In the genomic region with DNA sequence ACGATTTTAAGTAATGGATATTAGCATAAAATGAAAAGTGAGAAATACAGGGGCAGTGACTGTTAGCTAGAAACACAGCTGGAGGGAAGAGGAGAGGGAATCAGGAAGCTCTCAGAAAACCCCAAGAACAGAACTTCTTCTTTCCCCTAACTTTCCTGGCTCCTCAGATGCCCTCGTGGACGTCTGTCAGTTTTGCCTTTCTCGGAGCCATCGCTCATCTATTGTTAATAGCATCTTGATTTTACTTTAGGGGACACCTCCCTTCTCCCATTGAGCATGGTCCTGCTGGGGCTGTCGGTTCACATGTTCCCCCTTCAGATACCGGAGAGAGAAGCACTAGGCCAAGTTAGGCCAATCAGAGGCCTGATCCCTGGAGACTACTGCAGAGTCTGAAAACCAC, we compare ENCODE assay signal across 12 cellular contexts. TPM values are rescaled to one million over a fixed set of nuclear protein-coding genes. Genes with fewer than 3 reads are reported as not detected.
A peak's percentile ranks its signal among the peaks of the same experiment; 100 is the strongest.
DNase-seq lines count a peak whose midpoint lies in the region; ATAC-seq and TF ChIP-seq lines count a peak whose summit lies in the region.
"Had no signal": no experiment of that assay in that cellular context is flagged by ENCODE, and none has a peak within 500 bp of the region (broad histone marks: within the 10 kb centered on the region; RNA-seq: fewer than 3 reads in every experiment).

No MANE protein-coding gene starts in this region.

- H3K27ac ChIP-seq in HCT116 (ENCODE audit: low read depth, low read length): no peak overlapping the region

- intact Hi-C loops in CD14-positive monocyte (cut with micrococcal nuclease): loop anchor here in 1 of 2 donors (1.0 kb wide), 1 partner anchor 79 kb away; no protein-coding TSS in a partner anchor
- intact Hi-C loops in HCT116 (cut with micrococcal nuclease): loop anchor here (1.0 kb wide), 1 partner anchor 79 kb away; no protein-coding TSS in a partner anchor
- intact Hi-C loops in lower leg skin (cut with DNase I; ENCODE audit: low total_unique reads): loop anchor here (5.0 kb wide), 1 partner anchor 80 kb away; no protein-coding TSS in a partner anchor

- 76 to 78% methylated on average over 7 of the region's 7 CpGs for WGBS in lower leg skin, 2 donors

- H4K20me1 ChIP-seq in HCT116 (ENCODE audit: insufficient read depth): no peaks in the 10 kb centered on the region

- no peaks in the 10 kb centered on the region for H3K9me3 ChIP-seq in HCT116 (ENCODE audit: control insufficient read depth in 1 of 2, insufficient read depth in 1 of 2, low read depth in 1 of 2, low read length in 2 of 2)
- H3K9me3 ChIP-seq: mucosa of descending colon, upper lobe of left lung had no signal

- H3K4me1 Mint-ChIP-seq in CD14-positive monocyte: peaks cover 42% of the 10 kb centered on the region
- peaks cover 44% of the 10 kb centered on the region for H3K4me1 Mint-ChIP-seq in memory B cell
- peaks cover 27% of the 10 kb centered on the region for H3K4me1 Mint-ChIP-seq in activated T-cell treated with anti-CD3 and anti-CD28 coated beads, Interleukin-2, amount 50 U/mL, for 4 hours (ENCODE audit: low read depth)

- peak overlapping the region; percentile 66 to 72 for H3K4me3 Mint-ChIP-seq in CD14-positive monocyte
- H3K4me3 Mint-ChIP-seq in memory B cell: peak overlapping the region; percentile 44
- no peak overlapping the region for H3K4me3 Mint-ChIP-seq in activated T-cell treated with anti-CD3 and anti-CD28 coated beads, Interleukin-2, amount 50 U/mL, for 4 hours

- H3K4me3 ChIP-seq in HCT116 (replicated peaks in 1 of 2; ENCODE audit: low read depth in 1 of 2, low read length in 2 of 2) (no peak overlapping the region), lower leg skin (ENCODE audit: low read depth, poor library complexity, severe bottlenecking) (no peak overlapping the region)
- H3K4me3 ChIP-seq: mucosa of descending colon had no signal

- no peaks in the 10 kb centered on the region for H3K36me3 ChIP-seq in HCT116 (ENCODE audit: control insufficient read depth in 1 of 2, insufficient read depth in 2 of 2, low read length in 2 of 2)
- H3K36me3 ChIP-seq: upper lobe of left lung had no signal

- POLR2A ChIA-PET in HCT116 (lab: Charles Lee): no interaction called here

- H3K4me2 ChIP-seq in HCT116 (ENCODE audit: low read length): no peak overlapping the region

- H3K79me2 ChIP-seq in HCT116 (ENCODE audit: insufficient read depth, low read length): no peaks in the 10 kb centered on the region

- no peak for DNase-seq in CD14-positive monocyte (ENCODE audit: low spot score)
- no peak for DNase-seq in HCT116 (ENCODE audit: low read depth, low spot score)
- peak; percentile 27 for DNase-seq in SKM-1 (lab: John Stamatoyannopoulos, UW; ENCODE audit: unreplicated experiment)
- DNase-seq in memory B cell (ENCODE audit: low spot score in 2 of 2): no peak
- DNase-seq in NCI-H2196 (lab: John Stamatoyannopoulos, UW; ENCODE audit: unreplicated experiment): no peak
- DNase-seq in lower leg skin (ENCODE audit: low spot score in 2 of 2): no peak
- DNase-seq in activated T-cell treated with anti-CD3 and anti-CD28 coated beads, Interleukin-2, amount 50 U/mL, for 4 hours: no peak
- DNase-seq in T-helper 1 cell: no peak
- DNase-seq: NCI-H1436 treated with DMSO at 0.1 percent for 48 hours had no signal

- TF ChIP-seq POLR2A in HCT116 (IDR thresholded peaks at IDR 0.05; ENCODE audit: borderline replicate concordance, extremely low read depth, insufficient read depth, insufficient read length) (no peak), lower leg skin (IDR thresholded peaks at IDR 0.05) (no peak)

- no peaks in the 10 kb centered on the region for H3K27me3 ChIP-seq in HCT116 (ENCODE audit: insufficient read depth, low read length)
- H3K27me3 ChIP-seq: upper lobe of left lung had no signal

- peaks cover 0 to 4% of the 10 kb centered on the region in 2 experiments; a peak in 2 of 4 replicates for H3K4me1 ChIP-seq in HCT116 (ENCODE audit: control insufficient read depth in 1 of 2, insufficient read depth in 2 of 2, low read length in 2 of 2)

- RAD21 ChIA-PET in HCT116 (lab: Charles Lee; ENCODE audit: low non-redundant PET in 1 of 2, low total read pairs in 2 of 2, uncharacterized antibody in 2 of 2, unreplicated experiment in 2 of 2): no interaction called here

- ATAC-seq in HCT116: no peak
- ATAC-seq in memory B cell (ENCODE audit: low read depth): no peak
- no peak for ATAC-seq in activated T-cell treated with anti-CD3 and anti-CD28 coated beads, Interleukin-2, amount 50 U/mL, for 4 hours

- H3K9me3 Mint-ChIP-seq in CD14-positive monocyte: no peaks in the 10 kb centered on the region
- no peaks in the 10 kb centered on the region for H3K9me3 Mint-ChIP-seq in memory B cell
- no peaks in the 10 kb centered on the region for H3K9me3 Mint-ChIP-seq in activated T-cell treated with anti-CD3 and anti-CD28 coated beads, Interleukin-2, amount 50 U/mL, for 4 hours

- no peaks in the 10 kb centered on the region for H3K27me3 Mint-ChIP-seq in CD14-positive monocyte (ENCODE audit: low read depth in 3 of 3)
- H3K27me3 Mint-ChIP-seq in memory B cell: no peaks in the 10 kb centered on the region
- H3K27me3 Mint-ChIP-seq in activated T-cell treated with anti-CD3 and anti-CD28 coated beads, Interleukin-2, amount 50 U/mL, for 4 hours (ENCODE audit: low read depth): peaks cover 2% of the 10 kb centered on the region

- H3K27ac Mint-ChIP-seq in CD14-positive monocyte: peak overlapping the region; percentile 92 to 98 (median 96)
- H3K27ac Mint-ChIP-seq in memory B cell: peak overlapping the region; percentile 97

- CTCF ChIA-PET in HCT116 (lab: Charles Lee): no interaction called here

- H3K9me2 ChIP-seq in HCT116 (ENCODE audit: insufficient read depth): no peaks in the 10 kb centered on the region

- TF ChIP-seq CTCF in CD14-positive monocyte (IDR thresholded peaks at IDR 0.05) (no peak), HCT116 (IDR thresholded peaks at IDR 0.05 in 2 of 3, conservative IDR thresholded peaks at IDR 0.05 in 1 of 3; ENCODE audit: borderline replicate concordance in 1 of 3, insufficient read depth in 1 of 3, low read depth in 2 of 3, low read length in 2 of 3) (no peak), lower leg skin (IDR thresholded peaks at IDR 0.05) (no peak)

- no peak overlapping the region for H3K9ac ChIP-seq in HCT116 (ENCODE audit: low read length)

- TF ChIP-seq RAD21 in HCT116 (IDR thresholded peaks at IDR 0.05; ENCODE audit: low read depth): no peak

- peaks cover 7 to 18% of the 10 kb centered on the region in 2 donors for H3K36me3 Mint-ChIP-seq in CD14-positive monocyte
- peaks cover 2% of the 10 kb centered on the region for H3K36me3 Mint-ChIP-seq in memory B cell
- no peaks in the 10 kb centered on the region for H3K36me3 Mint-ChIP-seq in activated T-cell treated with anti-CD3 and anti-CD28 coated beads, Interleukin-2, amount 50 U/mL, for 4 hours (ENCODE audit: insufficient read depth)

- peak overlapping the region; percentile 90 for H2AFZ ChIP-seq in HCT116 (ENCODE audit: low read depth, low read length, poor library complexity, severe bottlenecking)

- BruUV-seq in HCT116 (replicated peaks; lab: Mats Ljungman, UMichigan): no TSS peak

TF ChIP-seq in HCT116, 20 proteins besides CTCF, POLR2A, EP300 and RAD21:
- TF ChIP-seq YY1 (IDR thresholded peaks at IDR 0.05; ENCODE audit: extremely low read depth, insufficient replicate concordance, low read depth, low read length) (no peak), ZFX (IDR thresholded peaks at IDR 0.05) (no peak), JUND (IDR thresholded peaks at IDR 0.05) (no peak), TCF7L2 (IDR thresholded peaks at IDR 0.05; ENCODE audit: borderline replicate concordance, extremely low read depth, insufficient read depth, insufficient read length) (no peak), EZH2phosphoT487 (IDR thresholded peaks at IDR 0.05; ENCODE audit: borderline replicate concordance) (no peak), SP1 (IDR thresholded peaks at IDR 0.05; ENCODE audit: low read depth) (no peak), CEBPB (IDR thresholded peaks at IDR 0.05; ENCODE audit: low read depth) (no peak)
- TF ChIP-seq, protein P1, sequence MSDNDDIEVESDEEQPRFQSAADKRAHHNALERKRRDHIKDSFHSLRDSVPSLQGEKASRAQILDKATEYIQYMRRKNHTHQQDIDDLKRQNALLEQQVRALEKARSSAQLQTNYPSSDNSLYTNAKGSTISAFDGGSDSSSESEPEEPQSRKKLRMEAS (IDR thresholded peaks at IDR 0.05): no peak
- TF ChIP-seq, protein P2, sequence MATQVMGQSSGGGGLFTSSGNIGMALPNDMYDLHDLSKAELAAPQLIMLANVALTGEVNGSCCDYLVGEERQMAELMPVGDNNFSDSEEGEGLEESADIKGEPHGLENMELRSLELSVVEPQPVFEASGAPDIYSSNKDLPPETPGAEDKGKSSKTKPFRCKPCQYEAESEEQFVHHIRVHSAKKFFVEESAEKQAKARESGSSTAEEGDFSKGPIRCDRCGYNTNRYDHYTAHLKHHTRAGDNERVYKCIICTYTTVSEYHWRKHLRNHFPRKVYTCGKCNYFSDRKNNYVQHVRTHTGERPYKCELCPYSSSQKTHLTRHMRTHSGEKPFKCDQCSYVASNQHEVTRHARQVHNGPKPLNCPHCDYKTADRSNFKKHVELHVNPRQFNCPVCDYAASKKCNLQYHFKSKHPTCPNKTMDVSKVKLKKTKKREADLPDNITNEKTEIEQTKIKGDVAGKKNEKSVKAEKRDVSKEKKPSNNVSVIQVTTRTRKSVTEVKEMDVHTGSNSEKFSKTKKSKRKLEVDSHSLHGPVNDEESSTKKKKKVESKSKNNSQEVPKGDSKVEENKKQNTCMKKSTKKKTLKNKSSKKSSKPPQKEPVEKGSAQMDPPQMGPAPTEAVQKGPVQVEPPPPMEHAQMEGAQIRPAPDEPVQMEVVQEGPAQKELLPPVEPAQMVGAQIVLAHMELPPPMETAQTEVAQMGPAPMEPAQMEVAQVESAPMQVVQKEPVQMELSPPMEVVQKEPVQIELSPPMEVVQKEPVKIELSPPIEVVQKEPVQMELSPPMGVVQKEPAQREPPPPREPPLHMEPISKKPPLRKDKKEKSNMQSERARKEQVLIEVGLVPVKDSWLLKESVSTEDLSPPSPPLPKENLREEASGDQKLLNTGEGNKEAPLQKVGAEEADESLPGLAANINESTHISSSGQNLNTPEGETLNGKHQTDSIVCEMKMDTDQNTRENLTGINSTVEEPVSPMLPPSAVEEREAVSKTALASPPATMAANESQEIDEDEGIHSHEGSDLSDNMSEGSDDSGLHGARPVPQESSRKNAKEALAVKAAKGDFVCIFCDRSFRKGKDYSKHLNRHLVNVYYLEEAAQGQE (IDR thresholded peaks at IDR 0.05; ENCODE audit: low read depth): no peak

RNA-seq across cellular contexts. Expression of gene PLEK, which starts 2.3 kb away (rescaled TPM):
- 100 to 1,000 TPM; 351 to 403 TPM for polyA plus RNA-seq in CD14-positive monocyte
- 0.22 TPM for total RNA-seq in HCT116 (2021; ENCODE audit: unreplicated experiment)
- polyA plus RNA-seq in HCT116 (2012): not detected in 2 replicates
- 1 to 10 TPM; 1.3 to 3.0 (median 2.2) TPM for total RNA-seq in lower leg skin
- total RNA-seq in activated T-cell treated with anti-CD3 and anti-CD28 coated beads, Interleukin-2, amount 50 U/mL, for 4 hours: 1 to 10 TPM; 2.6 to 7.8 (median 7.8) TPM
- total RNA-seq: bronchial epithelial cell had no signal

RNA-seq across cellular contexts. Expression of gene CNRIP1, which starts 43.0 kb away (rescaled TPM):
- polyA plus RNA-seq in CD14-positive monocyte: under 1 TPM; 0.17 to 0.53 TPM
- total RNA-seq in HCT116 (2021; ENCODE audit: unreplicated experiment) (not detected), lower leg skin (10 to 100 TPM in 1 of 4 donors, 1 to 10 TPM in 3; 5.7 to 12.8 (median 7.8) TPM)
- polyA plus RNA-seq in HCT116 (2012): not detected in 2 replicates
- total RNA-seq in activated T-cell treated with anti-CD3 and anti-CD28 coated beads, Interleukin-2, amount 50 U/mL, for 4 hours: under 1 TPM in 2 of 3 donors, not detected in 1; 0.11 to 0.13 TPM
